Comparison of ENCODE assay signal across 8 cellular contexts in the genomic region with DNA sequence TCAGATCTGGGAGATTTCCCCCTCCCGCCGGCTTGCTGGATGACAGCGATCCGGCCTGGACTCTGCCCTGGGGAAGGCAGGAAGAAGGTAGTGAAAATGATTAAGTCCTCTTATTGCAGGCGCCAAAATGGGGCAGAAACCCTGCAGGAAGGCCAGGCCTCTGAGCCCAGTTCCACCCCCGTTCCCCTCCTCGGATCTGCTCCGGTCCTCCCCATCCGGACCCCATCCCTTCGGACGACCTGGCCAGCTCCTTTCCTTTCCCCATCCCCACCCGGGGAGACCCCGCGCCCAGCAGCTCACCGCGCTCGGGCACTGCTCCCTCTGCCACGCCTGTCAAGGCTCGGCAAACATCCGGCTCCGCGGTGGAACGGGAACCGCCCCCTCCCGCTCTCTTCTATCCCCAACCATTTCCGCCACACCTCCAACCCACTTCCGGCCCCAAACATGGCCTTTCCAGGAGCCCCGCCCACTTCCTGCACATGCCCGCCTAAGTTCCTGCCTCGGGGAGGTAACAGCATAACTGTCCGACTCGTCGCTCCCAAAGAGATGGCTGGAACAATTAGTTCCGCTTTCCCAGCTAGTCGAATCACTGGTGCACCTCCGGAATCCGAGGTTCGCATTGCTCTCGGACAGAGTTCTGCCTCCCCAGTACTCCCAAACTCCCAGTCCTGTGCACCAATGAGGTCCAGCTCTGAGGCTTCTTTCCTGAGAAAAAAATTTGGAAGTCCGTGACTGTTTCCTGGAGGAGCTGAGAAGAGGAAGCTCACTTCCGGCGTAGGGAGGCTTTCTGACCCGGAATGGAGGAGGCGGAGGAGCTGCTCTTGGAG. TPM values are rescaled to one million over a fixed set of nuclear protein-coding genes. Genes with fewer than 3 reads are reported as not detected.
DNase-seq lines count a peak whose midpoint lies in the region; ATAC-seq and TF ChIP-seq lines count a peak whose summit lies in the region.

A gene (minus strand): TSS at position 369 of the 827 bp plus-strand sequence. CDS start 4,512 bp downstream, outside the sequence.
A gene (plus strand): TSS at position 781 of the 827 bp plus-strand sequence. CDS start 17 bp downstream, at position 798.

- H3K36me3 Mint-ChIP-seq in activated naive CD4-positive, alpha-beta T cell treated with anti-CD3 and anti-CD28 coated beads, Interleukin-2, amount 50 U/mL, for 24 hours: peaks cover 11% of the 10 kb centered on the region

- DNase-seq in GM06990 (ENCODE audit: extremely low read depth, insufficient read length) (peak; percentile 96), NCI-H1092 (lab: John Stamatoyannopoulos, UW) (peak; percentile 100), globus pallidus (ENCODE audit: low spot score) (peak; percentile 99), nucleus accumbens (lab: John Stamatoyannopoulos, UW) (peak; percentile 83 to 99 (median 97))

- no peak for TF ChIP-seq CTCF in GM06990 (IDR thresholded peaks at IDR 0.05; ENCODE audit: insufficient read depth, low read length, poor library complexity, severe bottlenecking)

- peak within 1 kb of the TSS; percentile 64 for H3K4me3 ChIP-seq in GM06990 (replicated peaks; ENCODE audit: low read depth, low read length)

- ATAC-seq in HG02588 (IDR thresholded peaks at IDR 0.05; ENCODE audit: unreplicated experiment): peak; percentile 85
- ATAC-seq in SK-N-SH treated with all-trans-retinoic acid at 6 μM for 48 hours: peak; percentile 92

- H3K4me3 Mint-ChIP-seq in activated naive CD4-positive, alpha-beta T cell treated with anti-CD3 and anti-CD28 coated beads, Interleukin-2, amount 50 U/mL, for 24 hours: peak within 1 kb of the TSS; percentile 100

- no peaks in the 10 kb centered on the region for H3K9me3 Mint-ChIP-seq in activated naive CD4-positive, alpha-beta T cell treated with anti-CD3 and anti-CD28 coated beads, Interleukin-2, amount 50 U/mL, for 24 hours

- peak within 1 kb of the TSS; percentile 95 for H3K27ac ChIP-seq in temporal lobe (ENCODE audit: low read depth, low read length)

- H3K27me3 ChIP-seq in GM06990 (replicated peaks; ENCODE audit: control insufficient read depth, insufficient read depth, low read length): no peaks in the 10 kb centered on the region

- H3K27ac Mint-ChIP-seq in activated naive CD4-positive, alpha-beta T cell treated with anti-CD3 and anti-CD28 coated beads, Interleukin-2, amount 50 U/mL, for 24 hours: peak within 1 kb of the TSS; percentile 99

- H3K4me1 Mint-ChIP-seq in activated naive CD4-positive, alpha-beta T cell treated with anti-CD3 and anti-CD28 coated beads, Interleukin-2, amount 50 U/mL, for 24 hours: peaks cover 55% of the 10 kb centered on the region

- H3K36me3 ChIP-seq in GM06990 (ENCODE audit: control insufficient read depth, insufficient read depth, low read length): peaks cover 33% of the 10 kb centered on the region

- H3K27me3 Mint-ChIP-seq in activated naive CD4-positive, alpha-beta T cell treated with anti-CD3 and anti-CD28 coated beads, Interleukin-2, amount 50 U/mL, for 24 hours: no peaks in the 10 kb centered on the region

TF ChIP-seq in SK-N-SH treated with all-trans-retinoic acid at 6 μM for 48 hours, 23 proteins besides CTCF, POLR2A, EP300 and RAD21:
- TF ChIP-seq ZNF565 (CRISPR knock-in tag; conservative IDR thresholded peaks at IDR 0.05; ENCODE audit: low read depth): no peak
- no peak for TF ChIP-seq ZNF70 (CRISPR knock-in tag; IDR thresholded peaks at IDR 0.05)
- TF ChIP-seq, protein P1, sequence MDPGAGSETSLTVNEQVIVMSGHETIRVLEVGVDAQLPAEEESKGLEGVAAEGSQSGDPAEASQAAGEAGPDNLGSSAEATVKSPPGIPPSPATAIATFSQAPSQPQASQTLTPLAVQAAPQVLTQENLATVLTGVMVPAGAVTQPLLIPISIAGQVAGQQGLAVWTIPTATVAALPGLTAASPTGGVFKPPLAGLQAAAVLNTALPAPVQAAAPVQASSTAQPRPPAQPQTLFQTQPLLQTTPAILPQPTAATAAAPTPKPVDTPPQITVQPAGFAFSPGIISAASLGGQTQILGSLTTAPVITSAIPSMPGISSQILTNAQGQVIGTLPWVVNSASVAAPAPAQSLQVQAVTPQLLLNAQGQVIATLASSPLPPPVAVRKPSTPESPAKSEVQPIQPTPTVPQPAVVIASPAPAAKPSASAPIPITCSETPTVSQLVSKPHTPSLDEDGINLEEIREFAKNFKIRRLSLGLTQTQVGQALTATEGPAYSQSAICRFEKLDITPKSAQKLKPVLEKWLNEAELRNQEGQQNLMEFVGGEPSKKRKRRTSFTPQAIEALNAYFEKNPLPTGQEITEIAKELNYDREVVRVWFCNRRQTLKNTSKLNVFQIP (CRISPR knock-in tag; IDR thresholded peaks at IDR 0.05; ENCODE audit: borderline replicate concordance, low read depth): peak; percentile 86; the same call in 1 of the 2 replicates
- no peak for TF ChIP-seq GLIS3 (CRISPR knock-in tag; IDR thresholded peaks at IDR 0.05)

RNA-seq across cellular contexts. Expression of the first gene that starts in this region (rescaled TPM):
- 17.9 TPM for total RNA-seq in temporal lobe

RNA-seq across cellular contexts. Expression of the second gene that starts in this region (rescaled TPM):
- 4.2 TPM for total RNA-seq in temporal lobe

Comparison
In these comparisons a context has a peak if more than half of its experiments do, and no peak if none do; other contexts are left out.
1. Peak in every context shown above with its lines: DNase-seq, ATAC-seq, H3K4me3 ChIP-seq and H3K27ac ChIP-seq.